In the genomic region with DNA sequence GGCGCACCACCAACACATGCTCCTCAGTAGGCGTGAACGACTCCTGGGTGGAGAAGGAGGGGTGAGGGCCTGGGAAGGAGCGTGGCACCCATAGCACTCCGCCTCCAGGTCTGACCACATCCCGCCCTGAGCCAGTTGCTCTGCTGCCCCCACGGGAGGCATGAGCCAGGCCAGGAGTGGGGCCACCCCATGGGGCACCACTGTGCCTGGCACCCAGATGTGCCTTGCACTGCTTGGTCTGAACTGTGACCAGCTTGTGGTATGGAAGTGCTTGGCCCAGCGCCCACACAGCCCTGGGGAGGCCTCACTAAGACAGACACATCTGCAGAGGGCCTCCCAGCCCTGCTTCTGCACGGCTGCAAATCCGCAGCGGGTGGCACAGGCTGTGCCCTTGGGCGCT, we compare ENCODE assay signal across 10 cellular contexts. TPM values are rescaled to one million over a fixed set of nuclear protein-coding genes. Genes with fewer than 3 reads are reported as not detected.
DNase-seq lines count a peak whose midpoint lies in the region; ATAC-seq, FAIRE-seq and TF ChIP-seq lines count a peak whose summit lies in the region.
"Not testable (repeated sequence)": the region's sequence is repeated elsewhere in the genome, so short reads cannot be mapped to it uniquely, and the experiment has no call there.
"Had no signal": no experiment of that assay in that cellular context is flagged by ENCODE, and none has a peak within 500 bp of the region (broad histone marks: within the 10 kb centered on the region; RNA-seq: fewer than 3 reads in every experiment).

No MANE protein-coding gene starts in this region.

- in situ Hi-C loops in Panc1 (cut with HindIII; ENCODE audit: low pct_unique_long_range_greater_than_20kb, low sequenced_read_pairs): not testable (repeated sequence)

- H3K4me3 ChIP-seq in Panc1 (ENCODE audit: low read depth in 2 of 2, low read length in 2 of 2): not testable (repeated sequence)

- TF ChIP-seq POLR2A in GM12892 (IDR thresholded peaks at IDR 0.05; ENCODE audit: low read depth, low read length): not testable (repeated sequence)

- H3K4me3 Mint-ChIP-seq in effector memory CD8-positive, alpha-beta T cell: not testable (repeated sequence)

- H3K27me3 ChIP-seq in Panc1 (ENCODE audit: control insufficient read depth, insufficient read depth, low read length): not testable (repeated sequence)

- BruUV-seq in Panc1 (replicated peaks; lab: Mats Ljungman, UMichigan): not testable (repeated sequence)

- not testable (repeated sequence) for H3K9me3 Mint-ChIP-seq in effector memory CD8-positive, alpha-beta T cell

- POLR2A ChIA-PET in Panc1 (lab: Charles Lee): not testable (repeated sequence)

- intact Hi-C loops in Panc1 (cut with micrococcal nuclease; ENCODE audit: unreplicated experiment): loop anchor here (10.0 kb wide), 1 partner anchor 177 kb away; no protein-coding TSS in a partner anchor

- CTCF ChIA-PET in Panc1 (lab: Charles Lee): not testable (repeated sequence)

- TF ChIP-seq CTCF in Panc1 (IDR thresholded peaks at IDR 0.05): not testable (repeated sequence)

- ATAC-seq in GM19372 (IDR thresholded peaks at IDR 0.05; ENCODE audit: low read depth, unreplicated experiment) (peak; percentile 24), GM21786 (IDR thresholded peaks at IDR 0.05; ENCODE audit: unreplicated experiment) (peak; percentile 51), HG03045 (IDR thresholded peaks at IDR 0.05; ENCODE audit: unreplicated experiment) (peak; percentile 30), HG03521 (IDR thresholded peaks at IDR 0.05; ENCODE audit: unreplicated experiment) (peak; percentile 31), Panc1 (peak; percentile 28)
- ATAC-seq in effector memory CD8-positive, alpha-beta T cell (replicated peaks): peak; percentile 34
- ATAC-seq in stimulated activated naive CD8-positive, alpha-beta T cell treated with anti-CD3 and anti-CD28 coated beads, Interleukin-15, Interleukin-2, amounts not matched to agents 100 U/mL and 50 U/mL, for 24 hours: peak; percentile 11

- FAIRE-seq in GM12892 (lab: Jason Lieb, UNC): peak; percentile 46

- not testable (repeated sequence) for H3K36me3 ChIP-seq in Panc1 (ENCODE audit: control insufficient read depth, insufficient read depth, low read length)

- peaks cover 50% of the 10 kb centered on the region for H3K36me3 Mint-ChIP-seq in effector memory CD8-positive, alpha-beta T cell (ENCODE audit: insufficient read depth)

- H3K4me1 Mint-ChIP-seq in effector memory CD8-positive, alpha-beta T cell (ENCODE audit: low read depth in 2 of 2): peaks cover 9 to 13% of the 10 kb centered on the region in 2 donors

- not testable (repeated sequence) for H3K4me1 ChIP-seq in Panc1 (ENCODE audit: control insufficient read depth, insufficient read depth, low read length)

- H3K27ac ChIP-seq in Panc1 (ENCODE audit: low read length): not testable (repeated sequence)

- not testable (repeated sequence) for DNase-seq in GM12892 (ENCODE audit: insufficient read length); Panc1 (ENCODE audit: low read depth, low spot score); effector memory CD8-positive, alpha-beta T cell; stimulated activated naive CD8-positive, alpha-beta T cell treated with anti-CD3 and anti-CD28 coated beads, Interleukin-15, Interleukin-2, amounts not matched to agents 100 U/mL and 50 U/mL, for 24 hours

- H3K27ac Mint-ChIP-seq in effector memory CD8-positive, alpha-beta T cell: peak overlapping the region; percentile 57 to 58

- H3K27me3 Mint-ChIP-seq in effector memory CD8-positive, alpha-beta T cell: not testable (repeated sequence)

- not testable (repeated sequence) for H3K9me3 ChIP-seq in Panc1 (ENCODE audit: control insufficient read depth, insufficient read depth, low read depth, low read length)

RNA-seq across cellular contexts. Expression of gene CCDC74B, which starts 12.4 kb away (rescaled TPM):
- 7.0 TPM for polyA plus RNA-seq in GM12892 (2012; ENCODE audit: missing spikeins)
- 9.8 TPM for total RNA-seq in Panc1 (2021; ENCODE audit: unreplicated experiment)
- 15.5 TPM for polyA plus RNA-seq in Panc1 (2012; ENCODE audit: insufficient read length)

RNA-seq across cellular contexts. Expression of gene SMPD4, which starts 24.0 kb away (rescaled TPM):
- polyA plus RNA-seq in GM12892 (2012; ENCODE audit: missing spikeins): 28.5 TPM
- 89.0 TPM for total RNA-seq in Panc1 (2021; ENCODE audit: unreplicated experiment)
- polyA plus RNA-seq in Panc1 (2012; ENCODE audit: insufficient read length): 66.3 TPM

RNA-seq across cellular contexts. Expression of gene MZT2B, which starts 24.7 kb away (rescaled TPM):
- polyA plus RNA-seq in GM12892 (2012; ENCODE audit: missing spikeins): 18.4 TPM
- 305 TPM for total RNA-seq in Panc1 (2021; ENCODE audit: unreplicated experiment)
- polyA plus RNA-seq in Panc1 (2012; ENCODE audit: insufficient read length): 524 TPM

RNA-seq across cellular contexts. Expression of gene POTEF, which starts 28.3 kb away (rescaled TPM):
- not detected for polyA plus RNA-seq in GM12892 (2012; ENCODE audit: missing spikeins)
- total RNA-seq in Panc1 (2021; ENCODE audit: unreplicated experiment): 7.2 TPM
- 1.3 TPM for polyA plus RNA-seq in Panc1 (2012; ENCODE audit: insufficient read length)
- total RNA-seq: endothelial cell of umbilical vein, thoracic aorta had no signal

RNA-seq across cellular contexts. Expression of gene TUBA3E, which starts 40.9 kb away (rescaled TPM):
- polyA plus RNA-seq in GM12892 (2012; ENCODE audit: missing spikeins): not detected
- not detected for total RNA-seq in Panc1 (2021; ENCODE audit: unreplicated experiment)
- polyA plus RNA-seq in Panc1 (2012; ENCODE audit: insufficient read length): not detected
- total RNA-seq: endothelial cell of umbilical vein, thoracic aorta had no signal
- polyA plus RNA-seq: endothelial cell of umbilical vein had no signal
